21 cellular contexts compared by ENCODE assay signal in the genomic region with DNA sequence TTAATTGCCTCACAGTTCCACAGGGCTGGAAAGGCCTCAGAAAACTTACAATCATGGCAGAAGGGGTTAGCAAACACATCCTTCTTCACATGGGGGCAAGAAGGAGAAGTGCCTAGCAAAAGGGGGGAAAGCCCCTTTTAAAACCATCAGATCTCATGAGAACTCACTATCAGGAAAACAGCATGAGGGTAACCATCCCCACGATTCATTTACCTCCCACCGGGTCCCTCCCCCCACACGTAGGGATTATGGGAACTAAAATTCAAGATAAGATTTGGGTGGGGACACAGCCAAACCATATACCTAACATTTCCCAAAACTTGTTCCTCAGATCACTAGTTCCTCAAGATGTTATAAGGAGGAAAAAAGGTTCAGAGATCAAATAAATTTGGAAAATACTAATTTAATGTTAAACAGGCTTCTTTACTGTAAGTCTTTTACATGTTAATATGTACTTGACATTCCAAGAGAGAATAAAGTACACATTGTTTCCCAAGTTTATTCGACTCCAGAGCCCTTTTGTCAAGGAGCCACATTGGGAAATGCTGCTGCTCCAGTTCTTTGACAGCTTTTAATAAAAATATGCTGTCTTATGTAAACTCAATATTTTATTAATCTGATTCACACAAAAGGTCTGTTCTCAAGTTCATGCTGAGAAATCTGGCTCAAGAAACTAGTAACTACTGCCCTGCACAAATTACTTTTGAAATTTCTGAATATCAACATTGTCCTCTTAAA. TPM values are rescaled to one million over a fixed set of nuclear protein-coding genes. Genes with fewer than 3 reads are reported as not detected.
DNase-seq lines count a peak whose midpoint lies in the region; ATAC-seq, FAIRE-seq and TF ChIP-seq lines count a peak whose summit lies in the region.
"Had no signal": no experiment of that assay in that cellular context is flagged by ENCODE, and none has a peak within 500 bp of the region (broad histone marks: within the 10 kb centered on the region; RNA-seq: fewer than 3 reads in every experiment).

No MANE protein-coding gene starts in this region.

- peaks cover 21% of the 10 kb centered on the region for H3K79me1 ChIP-seq in mesenchymal stem cell (replicated peaks; ENCODE audit: low read length, poor library complexity, severe bottlenecking)

- DNase-seq in Right ventricle myocardium inferior (ENCODE audit: missing footprints) (no peak), cardiac septum (ENCODE audit: low spot score) (no peak), endothelial cell (ENCODE audit: low spot score) (no peak), mesenchymal stem cell (no peak), urothelium cell line (ENCODE audit: low spot score) (no peak), substantia nigra (lab: John Stamatoyannopoulos, UW) (no peak), glutamatergic neuron (no peak)
- DNase-seq: activated CD4-positive, CD25-positive, alpha-beta regulatory T cell; activated effector memory CD4-positive, alpha-beta T cell treated with anti-CD3 and anti-CD28 coated beads, Interleukin-2, amount 50 U/mL, for 16 hours; colonic mucosa; islet precursor cell; mucosa of descending colon; NCI-H1436; NCI-H2227 treated with DMSO at 0.1 percent for 48 hours; NK-92 treated with Interleukin-12 subunit alpha and Interleukin-12 subunit beta, amount 100 ng/mL, for 24 hours; occipital lobe had no signal

- H2AFZ ChIP-seq in mesenchymal stem cell (ENCODE audit: low read depth, low read length), result no peak overlapping the region

- H3K36me3 Mint-ChIP-seq in endothelial cell (ENCODE audit: low read depth, unreplicated experiment) (peaks cover 9% of the 10 kb centered on the region), glutamatergic neuron (ENCODE audit: unreplicated experiment) (no peaks in the 10 kb centered on the region)

- H3K27ac ChIP-seq in mesenchymal stem cell (ENCODE audit: low read length, poor library complexity, severe bottlenecking), result no peak overlapping the region
- H3K27ac ChIP-seq in substantia nigra (ENCODE audit: low read depth, low read length, poor library complexity, severe bottlenecking), result no peak overlapping the region
- H3K27ac ChIP-seq: colonic mucosa, tibial nerve had no signal

- H2BK12ac ChIP-seq in mesenchymal stem cell (ENCODE audit: low read length in 2 of 2), result no peak overlapping the region

- H3K14ac ChIP-seq in mesenchymal stem cell (ENCODE audit: low read length in 2 of 2), result no peak overlapping the region

- no peak overlapping the region for H4K91ac ChIP-seq in mesenchymal stem cell (ENCODE audit: low read length)

- WGBS in mesenchymal stem cell, result 0% methylated on average over 2 of the region's 4 CpGs

- H3K27me3 Mint-ChIP-seq in endothelial cell (ENCODE audit: unreplicated experiment), result peaks cover 1% of the 10 kb centered on the region
- H3K27me3 Mint-ChIP-seq in glutamatergic neuron (ENCODE audit: unreplicated experiment), result peaks cover 1% of the 10 kb centered on the region

- no peak overlapping the region for H3K18ac ChIP-seq in mesenchymal stem cell (ENCODE audit: low read depth in 1 of 2, low read length in 2 of 2)

- intact Hi-C loops in Right ventricle myocardium inferior (cut with DNase I) (loop anchor here (5.0 kb wide), 1 partner anchor 34 kb away; no protein-coding TSS in a partner anchor), cardiac septum (cut with DNase I) (no loop called here)

- peak; percentile 5 for FAIRE-seq in urothelium cell line (lab: Jason Lieb, UNC)
- FAIRE-seq: A204.1, astrocyte had no signal

- H3K9ac ChIP-seq in mesenchymal stem cell (ENCODE audit: low read length), result no peak overlapping the region

- H3K4me3 ChIP-seq in mesenchymal stem cell (ENCODE audit: insufficient read depth in 1 of 2, low read depth in 1 of 2, low read length in 2 of 2), result no peak overlapping the region
- H3K4me3 ChIP-seq: colonic mucosa, mucosa of descending colon, tibial nerve had no signal

- peaks cover 59% of the 10 kb centered on the region for H3K4me1 Mint-ChIP-seq in endothelial cell (ENCODE audit: unreplicated experiment)
- peaks cover 14% of the 10 kb centered on the region for H3K4me1 Mint-ChIP-seq in glutamatergic neuron (ENCODE audit: low read depth, unreplicated experiment)

- H2AK5ac ChIP-seq in mesenchymal stem cell (ENCODE audit: low read length, severe bottlenecking), result no peak overlapping the region

- H3K4ac ChIP-seq in mesenchymal stem cell (ENCODE audit: low read depth in 1 of 2, low read length in 2 of 2), result no peak overlapping the region

- no peak overlapping the region for H2BK120ac ChIP-seq in mesenchymal stem cell (ENCODE audit: low read depth, low read length)

- H2BK15ac ChIP-seq in mesenchymal stem cell (ENCODE audit: low read depth, poor library complexity, severe bottlenecking), result no peak overlapping the region

- peak overlapping the region; percentile 22 for H3K4me2 ChIP-seq in mesenchymal stem cell (ENCODE audit: low read length, poor library complexity, severe bottlenecking)

- no peaks in the 10 kb centered on the region for H3K9me3 ChIP-seq in mesenchymal stem cell (ENCODE audit: control insufficient read depth, low read length)
- H3K9me3 ChIP-seq: colonic mucosa, mucosa of descending colon, tibial nerve had no signal

- no peaks in the 10 kb centered on the region for H3K27me3 ChIP-seq in mesenchymal stem cell (ENCODE audit: control insufficient read depth in 1 of 2, insufficient read depth in 1 of 2, low read length in 2 of 2)
- H3K27me3 ChIP-seq: colonic mucosa, tibial nerve had no signal

- no peak for TF ChIP-seq CTCF in endothelial cell (IDR thresholded peaks at IDR 0.05; ENCODE audit: unreplicated experiment)
- no peak for TF ChIP-seq CTCF in glutamatergic neuron (IDR thresholded peaks at IDR 0.05; ENCODE audit: partially characterized antibody, unreplicated experiment)

- H3K27ac Mint-ChIP-seq in endothelial cell (ENCODE audit: unreplicated experiment), result peak overlapping the region; percentile 94
- no peak overlapping the region for H3K27ac Mint-ChIP-seq in glutamatergic neuron (ENCODE audit: unreplicated experiment)

- no peak overlapping the region for H3K23ac ChIP-seq in mesenchymal stem cell (ENCODE audit: low read length in 2 of 2)

- H4K8ac ChIP-seq in mesenchymal stem cell (ENCODE audit: low read length), result no peak overlapping the region

- H3K36me3 ChIP-seq in mesenchymal stem cell (ENCODE audit: control insufficient read depth in 1 of 2, insufficient read depth in 2 of 2, low read depth in 1 of 2, low read length in 2 of 2), result no peaks in the 10 kb centered on the region
- H3K36me3 ChIP-seq: colonic mucosa, tibial nerve had no signal

- H3K9me3 Mint-ChIP-seq in endothelial cell (ENCODE audit: unreplicated experiment), result no peaks in the 10 kb centered on the region
- peaks cover 2% of the 10 kb centered on the region for H3K9me3 Mint-ChIP-seq in glutamatergic neuron (ENCODE audit: unreplicated experiment)
- H3K9me3 Mint-ChIP-seq: T-helper 1 cell treated with Interleukin-12 subunit alpha and Interleukin-12 subunit beta and Interleukin-4 antibody, amounts not matched to agents 30 μg/mL and 1 μg/mL, for 36 hours had no signal

- H3K4me1 ChIP-seq in mesenchymal stem cell (ENCODE audit: control insufficient read depth, insufficient read depth, low read depth, low read length), result no peaks in the 10 kb centered on the region

- no peak overlapping the region for H3K4me3 Mint-ChIP-seq in endothelial cell (ENCODE audit: unreplicated experiment)
- H3K4me3 Mint-ChIP-seq in glutamatergic neuron (ENCODE audit: unreplicated experiment), result no peak overlapping the region
- H3K4me3 Mint-ChIP-seq: T-helper 1 cell treated with Interleukin-12 subunit alpha and Interleukin-12 subunit beta and Interleukin-4 antibody, amounts not matched to agents 30 μg/mL and 1 μg/mL, for 36 hours had no signal

- ATAC-seq in Right ventricle myocardium inferior (peak; percentile 66), HG03135 (IDR thresholded peaks at IDR 0.05; ENCODE audit: unreplicated experiment) (no peak)
- ATAC-seq: mucosa of descending colon had no signal

- no peak overlapping the region for H2BK5ac ChIP-seq in mesenchymal stem cell (ENCODE audit: low read depth, low read length, poor library complexity, severe bottlenecking)

RNA-seq across cellular contexts. Expression of a gene that starts 17.8 kb away (rescaled TPM):
- total RNA-seq in Right ventricle myocardium inferior (64.8 TPM), cardiac septum (94.9 TPM), endothelial cell (ENCODE audit: unreplicated experiment) (125 TPM), glutamatergic neuron (ENCODE audit: unreplicated experiment) (184 TPM)
- 10.2 TPM for polyA plus RNA-seq in mesenchymal stem cell (2013, experiment 1 of 2)
- 9.1 TPM for polyA plus RNA-seq in mesenchymal stem cell (2013, experiment 2 of 2)
